ENCODE assay signal across 1 cellular context in the genomic region with DNA sequence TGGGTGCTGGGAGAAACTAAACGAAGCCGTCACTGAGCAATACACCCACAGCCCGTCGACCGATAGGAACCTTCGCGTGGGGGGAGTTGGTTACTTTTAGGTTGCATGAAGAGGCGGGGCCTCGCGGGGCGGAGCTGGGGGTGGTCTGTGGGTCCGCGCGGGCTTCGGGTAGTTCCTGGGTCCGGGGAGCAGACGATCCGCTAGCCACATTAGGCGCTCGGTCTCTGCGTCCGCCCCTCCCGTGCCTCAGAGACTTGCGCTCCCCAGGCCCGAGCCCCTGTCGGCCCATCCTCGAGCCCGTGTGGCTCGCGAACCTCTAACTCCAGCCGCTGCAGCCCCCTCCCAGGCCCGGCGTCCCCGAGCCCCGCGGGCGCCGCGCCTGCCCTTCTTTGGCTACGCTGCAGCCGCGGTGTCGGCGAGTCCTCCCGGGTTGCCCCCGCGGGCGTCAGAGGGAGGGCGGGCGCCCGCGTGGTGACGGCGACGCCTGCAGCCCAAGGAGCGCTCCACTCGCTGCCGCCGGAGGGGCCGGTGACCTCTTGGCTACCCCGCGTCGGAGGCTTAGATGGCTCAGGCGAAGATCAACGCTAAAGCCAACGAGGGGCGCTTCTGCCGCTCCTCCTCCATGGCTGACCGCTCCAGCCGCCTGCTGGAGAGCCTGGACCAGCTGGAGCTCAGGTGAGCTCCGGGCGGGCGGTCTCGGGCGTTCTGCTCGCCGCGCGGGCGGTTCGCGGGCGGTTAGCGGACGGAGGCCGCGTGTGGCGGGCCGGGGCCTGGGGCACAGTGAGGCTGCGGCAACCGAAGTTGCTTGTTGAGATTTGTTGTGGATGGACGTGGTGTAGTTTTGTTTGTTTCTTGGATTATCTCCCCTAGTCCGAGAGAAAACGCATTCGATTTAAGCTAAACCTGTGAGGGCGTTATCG.
TF ChIP-seq lines count a peak whose summit lies in the region.

Gene BAG2, plus strand, starts transcription at position 191 of the 920 bp plus-strand sequence. Its CDS starts 372 bp downstream, at position 563.

TF ChIP-seq in HepG2, 621 proteins besides CTCF, POLR2A, EP300 and RAD21 (continued from another document and continues in another):
- TF ChIP-seq GRHL1 (CRISPR knock-in tag; conservative IDR thresholded peaks at IDR 0.05) (no peak), ISL2 (CRISPR knock-in tag; IDR thresholded peaks at IDR 0.05) (peak; percentile 74; the same call in 1 of the 2 replicates), TGIF2 (CRISPR knock-in tag; IDR thresholded peaks at IDR 0.05) (peak; percentile 40; the same call in 1 of the 2 replicates), HDAC6 (IDR thresholded peaks at IDR 0.05; ENCODE audit: low read depth, low read length) (no peak), ZNF264 (CRISPR knock-in tag; IDR thresholded peaks at IDR 0.05) (no peak), ZNF883 (CRISPR knock-in tag; IDR thresholded peaks at IDR 0.05; ENCODE audit: not compliant biosample characterization) (peak; percentile 84), ZNF281 (CRISPR knock-in tag; IDR thresholded peaks at IDR 0.05; ENCODE audit: borderline replicate concordance) (peak; percentile 36; the same call in 1 of the 2 replicates), ZNF343 (CRISPR knock-in tag; IDR thresholded peaks at IDR 0.05) (peak; percentile 91), ZNF550 (CRISPR knock-in tag; IDR thresholded peaks at IDR 0.05; ENCODE audit: borderline replicate concordance) (no peak), ZNF484 (CRISPR knock-in tag; IDR thresholded peaks at IDR 0.05; ENCODE audit: borderline replicate concordance, low read depth) (no peak), ELF1 (CRISPR knock-in tag; IDR thresholded peaks at IDR 0.05) (peak; percentile 55), ZNF383 (CRISPR knock-in tag; IDR thresholded peaks at IDR 0.05; ENCODE audit: borderline replicate concordance) (0 out of 2 replicates have a peak, but pooled peaks have one; percentile 17), ZNF543 (CRISPR knock-in tag; IDR thresholded peaks at IDR 0.05) (peak; percentile 77), GLI4 (CRISPR knock-in tag; IDR thresholded peaks at IDR 0.05; ENCODE audit: borderline replicate concordance) (peak; percentile 70; the same call in 1 of the 2 replicates), U2AF2 (IDR thresholded peaks at IDR 0.05; ENCODE audit: low read depth, low read length) (no peak), CBX2 (IDR thresholded peaks at IDR 0.05; ENCODE audit: low read depth, low read length) (no peak), CBX2 (CRISPR knock-in tag; IDR thresholded peaks at IDR 0.05; ENCODE audit: low read depth) (no peak), YY1 (IDR thresholded peaks at IDR 0.05; ENCODE audit: insufficient read depth, insufficient replicate concordance, low read depth, low read length) (peak; percentile 90), XBP1 (CRISPR knock-in tag; IDR thresholded peaks at IDR 0.05) (0 out of 2 replicates have a peak, but pooled peaks have one; percentile 8), ZMAT5 (CRISPR knock-in tag; IDR thresholded peaks at IDR 0.05; ENCODE audit: borderline replicate concordance, low read depth) (no peak), NAIF1 (CRISPR knock-in tag; IDR thresholded peaks at IDR 0.05; ENCODE audit: borderline replicate concordance) (peak; percentile 87), ZNF143 (CRISPR knock-in tag; IDR thresholded peaks at IDR 0.05) (peak; percentile 68), MLXIP (CRISPR knock-in tag; IDR thresholded peaks at IDR 0.05; ENCODE audit: borderline replicate concordance) (peak; percentile 83), GZF1 (CRISPR knock-in tag; IDR thresholded peaks at IDR 0.05) (0 out of 2 replicates have a peak, but pooled peaks have one; percentile 86), U2AF1 (optimal IDR thresholded peaks at IDR 0.05; ENCODE audit: low read depth, low read length) (peak; percentile 42), MEF2D (CRISPR knock-in tag; IDR thresholded peaks at IDR 0.05) (peak; percentile 46; the same call in 1 of the 2 replicates), BRCA1 (CRISPR knock-in tag; IDR thresholded peaks at IDR 0.05) (peak; percentile 80; the same call in 1 of the 2 replicates), FOXP4 (CRISPR knock-in tag; IDR thresholded peaks at IDR 0.05) (no peak), ZNF570 (CRISPR knock-in tag; IDR thresholded peaks at IDR 0.05; ENCODE audit: borderline replicate concordance) (no peak; the same call in 1 of the 2 replicates)
- TF ChIP-seq, protein P1, sequence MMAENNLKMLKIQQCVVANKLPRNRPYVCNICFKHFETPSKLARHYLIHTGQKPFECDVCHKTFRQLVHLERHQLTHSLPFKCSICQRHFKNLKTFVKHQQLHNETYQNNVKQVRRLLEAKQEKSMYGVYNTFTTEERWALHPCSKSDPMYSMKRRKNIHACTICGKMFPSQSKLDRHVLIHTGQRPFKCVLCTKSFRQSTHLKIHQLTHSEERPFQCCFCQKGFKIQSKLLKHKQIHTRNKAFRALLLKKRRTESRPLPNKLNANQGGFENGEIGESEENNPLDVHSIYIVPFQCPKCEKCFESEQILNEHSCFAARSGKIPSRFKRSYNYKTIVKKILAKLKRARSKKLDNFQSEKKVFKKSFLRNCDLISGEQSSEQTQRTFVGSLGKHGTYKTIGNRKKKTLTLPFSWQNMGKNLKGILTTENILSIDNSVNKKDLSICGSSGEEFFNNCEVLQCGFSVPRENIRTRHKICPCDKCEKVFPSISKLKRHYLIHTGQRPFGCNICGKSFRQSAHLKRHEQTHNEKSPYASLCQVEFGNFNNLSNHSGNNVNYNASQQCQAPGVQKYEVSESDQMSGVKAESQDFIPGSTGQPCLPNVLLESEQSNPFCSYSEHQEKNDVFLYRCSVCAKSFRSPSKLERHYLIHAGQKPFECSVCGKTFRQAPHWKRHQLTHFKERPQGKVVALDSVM (CRISPR knock-in tag; IDR thresholded peaks at IDR 0.05): peak; percentile 54; the same call in 1 of the 2 replicates
- TF ChIP-seq, protein P2, sequence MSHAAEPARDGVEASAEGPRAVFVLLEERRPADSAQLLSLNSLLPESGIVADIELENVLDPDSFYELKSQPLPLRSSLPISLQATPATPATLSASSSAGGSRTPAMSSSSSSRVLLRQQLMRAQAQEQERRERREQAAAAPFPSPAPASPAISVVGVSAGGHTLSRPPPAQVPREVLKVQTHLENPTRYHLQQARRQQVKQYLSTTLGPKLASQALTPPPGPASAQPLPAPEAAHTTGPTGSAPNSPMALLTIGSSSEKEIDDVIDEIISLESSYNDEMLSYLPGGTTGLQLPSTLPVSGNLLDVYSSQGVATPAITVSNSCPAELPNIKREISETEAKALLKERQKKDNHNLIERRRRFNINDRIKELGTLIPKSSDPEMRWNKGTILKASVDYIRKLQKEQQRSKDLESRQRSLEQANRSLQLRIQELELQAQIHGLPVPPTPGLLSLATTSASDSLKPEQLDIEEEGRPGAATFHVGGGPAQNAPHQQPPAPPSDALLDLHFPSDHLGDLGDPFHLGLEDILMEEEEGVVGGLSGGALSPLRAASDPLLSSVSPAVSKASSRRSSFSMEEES (CRISPR knock-in tag; IDR thresholded peaks at IDR 0.05): no peak; the same call in 1 of the 2 replicates
- TF ChIP-seq, protein P3, sequence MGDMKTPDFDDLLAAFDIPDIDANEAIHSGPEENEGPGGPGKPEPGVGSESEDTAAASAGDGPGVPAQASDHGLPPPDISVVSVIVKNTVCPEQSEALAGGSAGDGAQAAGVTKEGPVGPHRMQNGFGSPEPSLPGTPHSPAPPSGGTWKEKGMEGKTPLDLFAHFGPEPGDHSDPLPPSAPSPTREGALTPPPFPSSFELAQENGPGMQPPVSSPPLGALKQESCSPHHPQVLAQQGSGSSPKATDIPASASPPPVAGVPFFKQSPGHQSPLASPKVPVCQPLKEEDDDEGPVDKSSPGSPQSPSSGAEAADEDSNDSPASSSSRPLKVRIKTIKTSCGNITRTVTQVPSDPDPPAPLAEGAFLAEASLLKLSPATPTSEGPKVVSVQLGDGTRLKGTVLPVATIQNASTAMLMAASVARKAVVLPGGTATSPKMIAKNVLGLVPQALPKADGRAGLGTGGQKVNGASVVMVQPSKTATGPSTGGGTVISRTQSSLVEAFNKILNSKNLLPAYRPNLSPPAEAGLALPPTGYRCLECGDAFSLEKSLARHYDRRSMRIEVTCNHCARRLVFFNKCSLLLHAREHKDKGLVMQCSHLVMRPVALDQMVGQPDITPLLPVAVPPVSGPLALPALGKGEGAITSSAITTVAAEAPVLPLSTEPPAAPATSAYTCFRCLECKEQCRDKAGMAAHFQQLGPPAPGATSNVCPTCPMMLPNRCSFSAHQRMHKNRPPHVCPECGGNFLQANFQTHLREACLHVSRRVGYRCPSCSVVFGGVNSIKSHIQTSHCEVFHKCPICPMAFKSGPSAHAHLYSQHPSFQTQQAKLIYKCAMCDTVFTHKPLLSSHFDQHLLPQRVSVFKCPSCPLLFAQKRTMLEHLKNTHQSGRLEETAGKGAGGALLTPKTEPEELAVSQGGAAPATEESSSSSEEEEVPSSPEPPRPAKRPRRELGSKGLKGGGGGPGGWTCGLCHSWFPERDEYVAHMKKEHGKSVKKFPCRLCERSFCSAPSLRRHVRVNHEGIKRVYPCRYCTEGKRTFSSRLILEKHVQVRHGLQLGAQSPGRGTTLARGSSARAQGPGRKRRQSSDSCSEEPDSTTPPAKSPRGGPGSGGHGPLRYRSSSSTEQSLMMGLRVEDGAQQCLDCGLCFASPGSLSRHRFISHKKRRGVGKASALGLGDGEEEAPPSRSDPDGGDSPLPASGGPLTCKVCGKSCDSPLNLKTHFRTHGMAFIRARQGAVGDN (CRISPR knock-in tag; IDR thresholded peaks at IDR 0.05): peak; percentile 99
- TF ChIP-seq, protein P4, sequence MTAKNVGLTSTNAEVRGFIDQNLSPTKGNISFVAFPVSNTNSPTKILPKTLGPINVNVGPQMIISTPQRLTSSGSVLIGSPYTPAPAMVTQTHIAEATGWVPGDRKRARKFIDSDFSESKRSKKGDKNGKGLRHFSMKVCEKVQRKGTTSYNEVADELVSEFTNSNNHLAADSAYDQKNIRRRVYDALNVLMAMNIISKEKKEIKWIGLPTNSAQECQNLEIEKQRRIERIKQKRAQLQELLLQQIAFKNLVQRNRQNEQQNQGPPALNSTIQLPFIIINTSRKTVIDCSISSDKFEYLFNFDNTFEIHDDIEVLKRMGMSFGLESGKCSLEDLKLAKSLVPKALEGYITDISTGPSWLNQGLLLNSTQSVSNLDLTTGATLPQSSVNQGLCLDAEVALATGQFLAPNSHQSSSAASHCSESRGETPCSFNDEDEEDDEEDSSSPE (CRISPR knock-in tag; IDR thresholded peaks at IDR 0.05): peak; percentile 87
